ENCODE assay signal across 25 cellular contexts in genomic region chr17:3993493-3994220, GRCh38. TPM values are rescaled to one million over a fixed set of nuclear protein-coding genes. Genes with fewer than 3 reads are reported as not detected.
A peak's percentile ranks its signal among the peaks of the same experiment; 100 is the strongest.
DNase-seq lines count a peak whose midpoint lies in the region; ATAC-seq and TF ChIP-seq lines count a peak whose summit lies in the region.
"Had no signal": no experiment of that assay in that cellular context is flagged by ENCODE, and none has a peak within 500 bp of the region (broad histone marks: within the 10 kb centered on the region; RNA-seq: fewer than 3 reads in every experiment).

No MANE protein-coding gene starts in this region.

- no peaks in the 10 kb centered on the region for H3K9me3 ChIP-seq in lower lobe of right lung
- H3K9me3 ChIP-seq in CD8-positive, alpha-beta memory T cell (ENCODE audit: low read length): no peaks in the 10 kb centered on the region

- intact Hi-C loops in lower lobe of right lung (cut with DNase I): no loop called here

- no peaks in the 10 kb centered on the region for H3K4me1 Mint-ChIP-seq in CD8-positive, alpha-beta memory T cell
- H3K4me1 Mint-ChIP-seq: endodermal cell had no signal

- H3K36me3 ChIP-seq in GM06990 (ENCODE audit: control insufficient read depth, insufficient read depth, low read length) (no peaks in the 10 kb centered on the region), lower lobe of right lung (no peaks in the 10 kb centered on the region)
- H3K36me3 ChIP-seq in CD8-positive, alpha-beta memory T cell (ENCODE audit: insufficient read depth, low read length): no peaks in the 10 kb centered on the region
- H3K36me3 ChIP-seq: BLaER1 treated with 17β-estradiol and CSF1 and Interleukin-3, amounts not matched to agents 10 nM and 100 nM; upper lobe of right lung had no signal

- POLR2A ChIA-PET in CD8-positive, alpha-beta memory T cell (lab: Charles Lee): no interaction called here

- no peak overlapping the region for H3K4me3 Mint-ChIP-seq in CD8-positive, alpha-beta memory T cell
- H3K4me3 Mint-ChIP-seq: endodermal cell, naive B cell had no signal

- H3K27ac Mint-ChIP-seq in CD8-positive, alpha-beta memory T cell: peak overlapping the region in 1 of 8 donors; percentile 75
- H3K27ac Mint-ChIP-seq: endodermal cell, naive B cell had no signal

- peaks cover 0 to 15% (median 0%) of the 10 kb centered on the region in 3 donors for H3K36me3 Mint-ChIP-seq in CD8-positive, alpha-beta memory T cell

- DNase-seq in GM06990 (ENCODE audit: extremely low read depth, insufficient read length) (peak; percentile 39), GM13976 (ENCODE audit: low spot score) (peak; percentile 71), lower lobe of right lung (peak; percentile 10), iPS-NIHi7 (ENCODE audit: extremely low spot score) (no peak), globus pallidus (ENCODE audit: low spot score) (no peak), middle frontal gyrus (ENCODE audit: extremely low spot score, low spot score) (no peak)
- no peak for DNase-seq in CD8-positive, alpha-beta memory T cell
- DNase-seq: cortex of kidney; endodermal cell; glutamatergic neuron; GOT3; IMR-90; mesendoderm; naive B cell; NCI-H1417 treated with DMSO at 0.1 percent for 48 hours; NCI-H524; stimulated activated CD4-positive, alpha-beta T cell treated with anti-CD3 and anti-CD28 coated beads, Interleukin-15, amount 100 ng/mL, for 24 hours; stimulated activated CD8-positive, alpha-beta memory T cell treated with anti-CD3 and anti-CD28 coated beads, Interleukin-4, amount 100 ng/mL, for 48 hours; T-helper 2 cell had no signal

- H3K27me3 ChIP-seq in GM06990 (replicated peaks; ENCODE audit: control insufficient read depth, insufficient read depth, low read length) (no peaks in the 10 kb centered on the region), lower lobe of right lung (ENCODE audit: low read depth) (no peaks in the 10 kb centered on the region)
- no peaks in the 10 kb centered on the region for H3K27me3 ChIP-seq in CD8-positive, alpha-beta memory T cell (ENCODE audit: insufficient read depth, low read length, poor library complexity, severe bottlenecking)
- H3K27me3 ChIP-seq: BLaER1 treated with 17β-estradiol and CSF1 and Interleukin-3, amounts not matched to agents 10 nM and 100 nM; upper lobe of right lung had no signal

- peaks cover 13 to 25% of the 10 kb centered on the region in 2 donors for H3K27me3 Mint-ChIP-seq in CD8-positive, alpha-beta memory T cell
- H3K27me3 Mint-ChIP-seq: naive B cell had no signal

- H3K9me3 Mint-ChIP-seq in CD8-positive, alpha-beta memory T cell: peaks cover 0 to 13% (median 4%) of the 10 kb centered on the region in 5 donors

- peaks cover 5% of the 10 kb centered on the region for H3K4me1 ChIP-seq in lower lobe of right lung
- H3K4me1 ChIP-seq in CD8-positive, alpha-beta memory T cell (ENCODE audit: insufficient read depth, low read length): no peaks in the 10 kb centered on the region
- H3K4me1 ChIP-seq: upper lobe of right lung had no signal

- CTCF ChIA-PET in CD8-positive, alpha-beta memory T cell (lab: Charles Lee): no interaction called here

- no peak for ATAC-seq in lower lobe of right lung
- ATAC-seq: sciatic nerve, upper lobe of right lung had no signal

- H3K4me3 ChIP-seq in GM06990 (replicated peaks; ENCODE audit: low read depth, low read length) (no peak overlapping the region), lower lobe of right lung (no peak overlapping the region)
- H3K4me3 ChIP-seq in CD8-positive, alpha-beta memory T cell (ENCODE audit: low read length): no peak overlapping the region
- H3K4me3 ChIP-seq: BLaER1 treated with 17β-estradiol and CSF1 and Interleukin-3, amounts not matched to agents 10 nM and 100 nM; SK-N-MC; upper lobe of right lung had no signal

- H3K27ac ChIP-seq in VCaP (peak overlapping the region; percentile 22; the same call in 1 of the 2 replicates), lower lobe of right lung (peak overlapping the region; percentile 34)
- H3K27ac ChIP-seq in CD8-positive, alpha-beta memory T cell (ENCODE audit: low read depth, low read length): no peak overlapping the region
- H3K27ac ChIP-seq: BLaER1 treated with 17β-estradiol and CSF1 and Interleukin-3, amounts not matched to agents 10 nM and 100 nM; SK-N-MC; upper lobe of right lung had no signal

- in situ Hi-C loops in GM13976 (cut with MboI; ENCODE audit: low sequenced_read_pairs, unreplicated experiment): no loop called here

- TF ChIP-seq CTCF in GM06990 (IDR thresholded peaks at IDR 0.05; ENCODE audit: insufficient read depth, low read length, poor library complexity, severe bottlenecking) (no peak), GM13976 (IDR thresholded peaks at IDR 0.05; ENCODE audit: borderline replicate concordance, control extremely low read depth, extremely low read depth, insufficient read depth, missing control alignments) (no peak), VCaP (conservative IDR thresholded peaks at IDR 0.05) (no peak), lower lobe of right lung (IDR thresholded peaks at IDR 0.05) (no peak)

RNA-seq across cellular contexts. Expression of gene ATP2A3, which starts 29.4 kb away (rescaled TPM):
- 45.6 TPM for total RNA-seq in lower lobe of right lung
- 100 to 1,000 TPM; 108 to 111 TPM for total RNA-seq in CD8-positive, alpha-beta memory T cell
- polyA plus RNA-seq in CD8-positive, alpha-beta memory T cell: 105 TPM
- total RNA-seq: osteocyte had no signal

Comparison
In these comparisons a context has a peak if more than half of its experiments do, and no peak if none do; other contexts are left out.
1. DNase-seq: peak in GM06990 (single experiment), GM13976 (single experiment) and lower lobe of right lung (single experiment); none in iPS-NIHi7 (single experiment), CD8-positive, alpha-beta memory T cell (0 of 5), globus pallidus (single experiment) and middle frontal gyrus (single experiment).